Comparison of ENCODE assay signal across 27 cellular contexts in the genomic region with DNA sequence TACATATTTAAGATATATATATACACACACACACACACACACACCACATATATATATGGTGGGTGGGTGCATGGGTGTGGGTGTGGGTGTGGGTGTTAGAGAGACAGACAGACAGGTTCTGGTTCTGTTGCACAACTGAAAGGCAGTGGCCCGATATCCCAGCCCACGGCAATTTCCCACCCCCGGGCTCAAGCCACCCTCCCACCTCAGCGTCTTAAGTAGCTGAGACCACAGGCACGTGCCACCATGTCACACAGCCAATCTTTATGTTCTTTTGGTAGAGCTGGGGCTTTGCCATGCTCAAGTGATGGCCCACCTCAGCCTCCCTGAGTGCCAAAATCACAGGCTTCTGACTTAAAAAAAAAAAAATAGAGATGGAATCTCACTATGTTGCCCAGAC.
"Had no signal": no experiment of that assay in that cellular context is flagged by ENCODE, and none has a peak within 500 bp of the region (broad histone marks: within the 10 kb centered on the region; RNA-seq: fewer than 3 reads in every experiment).

No MANE protein-coding gene starts in this region.

- FAIRE-seq: urothelium cell line had no signal

- H3K9me3 ChIP-seq: suprapubic skin, testis, thoracic aorta, thyroid gland, tibial artery, tibial nerve, transverse colon, upper lobe of left lung, upper lobe of right lung, uterus, vagina had no signal

- DNase-seq: stimulated activated CD4-positive, alpha-beta T cell treated with anti-CD3 and anti-CD28 coated beads, Interleukin-2, amount 100 ng/mL, for 48 hours; stimulated activated CD4-positive, alpha-beta T cell treated with anti-CD3 and anti-CD28 coated beads, Interleukin-4, amount 100 ng/mL, for 1 hour; stimulated activated CD4-positive, alpha-beta T cell treated with anti-CD3 and anti-CD28 coated beads, Interleukin-4, amount 100 ng/mL, for 24 hours; stimulated activated CD4-positive, alpha-beta T cell treated with anti-CD3 and anti-CD28 coated beads, Interleukin-4, amount 100 ng/mL, for 4 hours; stimulated activated CD8-positive, alpha-beta memory T cell treated with anti-CD3 and anti-CD28 coated beads, Interleukin-4, amount 100 ng/mL, for 48 hours; stimulated activated naive B cell treated with anti-CD40 and anti-IgM and Interleukin-4, amounts not matched to agents 10 μg/mL and 1 μg/mL and 100 μg/mL, for 72 hours; stimulated activated naive CD4-positive, alpha-beta T cell; stimulated activated naive CD4-positive, alpha-beta T cell treated with Interleukin-2 at 50 U/mL for 16 hours; stimulated activated naive CD8-positive, alpha-beta T cell treated with anti-CD3 and anti-CD28 coated beads, Interleukin-15, amount 100 ng/mL, for 72 hours; stimulated activated naive CD8-positive, alpha-beta T cell treated with anti-CD3 and anti-CD28 coated beads, Interleukin-15, Interleukin-2, amounts not matched to agents 100 U/mL and 50 U/mL, for 24 hours; stomach; substantia nigra; testis; thyroid gland; tibial artery; transverse colon; trophoblast cell; upper lobe of right lung; uterus had no signal

- H3K27ac ChIP-seq: stomach, suprapubic skin, testis, thoracic aorta, thyroid gland, tibial artery, tibial nerve, transverse colon, upper lobe of left lung, upper lobe of right lung, uterus, vagina had no signal

- H3K4me3 ChIP-seq: stomach, suprapubic skin, testis, thoracic aorta, thyroid gland, tibial artery, tibial nerve, transverse colon, upper lobe of left lung, upper lobe of right lung, uterus, vagina had no signal

- ATAC-seq: stimulated activated effector memory CD8-positive, alpha-beta T cell treated with anti-CD3 and anti-CD28 coated beads, Interleukin-12 subunit alpha, Interleukin-12 subunit beta, amount 100 ng/mL, for 72 hours; stimulated activated memory B cell treated with anti-CD40 and anti-IgM and Interleukin-4, amounts not matched to agents 10 μg/mL and 1 μg/mL and 100 μg/mL, for 72 hours; stimulated activated naive B cell treated with anti-CD40 and anti-IgM and Interleukin-4, amounts not matched to agents 10 μg/mL and 1 μg/mL and 100 μg/mL, for 72 hours; stimulated activated naive CD8-positive, alpha-beta T cell treated with anti-CD3 and anti-CD28 coated beads, Interleukin-15, amount 100 ng/mL, for 72 hours; stimulated activated naive CD8-positive, alpha-beta T cell treated with anti-CD3 and anti-CD28 coated beads, Interleukin-15, Interleukin-2, amounts not matched to agents 100 U/mL and 50 U/mL, for 24 hours; upper lobe of right lung had no signal

- H3K36me3 ChIP-seq: stomach, suprapubic skin, thoracic aorta, thyroid gland, tibial artery, tibial nerve, transverse colon, upper lobe of left lung, upper lobe of right lung, uterus, vagina had no signal

- H3K27me3 ChIP-seq: stomach, suprapubic skin, testis, thyroid gland, tibial artery, tibial nerve, transverse colon, upper lobe of left lung, upper lobe of right lung, uterus, vagina had no signal

- H3K4me1 ChIP-seq: stomach, suprapubic skin, testis, thyroid gland, tibial artery, tibial nerve, transverse colon, upper lobe of left lung, upper lobe of right lung, uterus, vagina had no signal
